1 cellular context compared by ENCODE assay signal in genomic region chr12:46556105-46556559, GRCh38.
TF ChIP-seq lines count a peak whose summit lies in the region.

No MANE protein-coding gene starts in this region.

TF ChIP-seq in HEK293, 187 proteins besides CTCF, POLR2A, EP300 and RAD21 (continued from another document and continues in another):
- no peak for TF ChIP-seq ZNF704 (tag by site-specific recombination; IDR thresholded peaks at IDR 0.05)
- TF ChIP-seq FEZF1 (tag by site-specific recombination; IDR thresholded peaks at IDR 0.05), result peak; percentile 16; the same call in 1 of the 2 replicates
- 0 out of 2 replicates have a peak, but pooled peaks have one; percentile 57 for TF ChIP-seq ZBTB21 (tag by site-specific recombination; IDR thresholded peaks at IDR 0.05)
- no peak for TF ChIP-seq ZNF776 (tag by site-specific recombination; IDR thresholded peaks at IDR 0.05; ENCODE audit: borderline replicate concordance)
- TF ChIP-seq ZSCAN18 (tag by site-specific recombination; IDR thresholded peaks at IDR 0.05), result no peak
- TF ChIP-seq SALL2 (tag by site-specific recombination; IDR thresholded peaks at IDR 0.05; ENCODE audit: borderline replicate concordance), result no peak
- no peak for TF ChIP-seq ZNF341 (tag by site-specific recombination; IDR thresholded peaks at IDR 0.05; ENCODE audit: low read depth)
- TF ChIP-seq KLF10 (tag by site-specific recombination; IDR thresholded peaks at IDR 0.05), result peak; percentile 34; the same call in 1 of the 2 replicates
- TF ChIP-seq ZNF10 (tag by site-specific recombination; IDR thresholded peaks at IDR 0.05), result 0 out of 2 replicates have a peak, but pooled peaks have one; percentile 39
- peak; percentile 88 for TF ChIP-seq ZNF366 (tag by site-specific recombination; conservative IDR thresholded peaks at IDR 0.05)
- 0 out of 2 replicates have a peak, but pooled peaks have one; percentile 54 for TF ChIP-seq ZNF184 (tag by site-specific recombination; IDR thresholded peaks at IDR 0.05)
- no peak for TF ChIP-seq ZBTB8A (tag by site-specific recombination; IDR thresholded peaks at IDR 0.05)
- 0 out of 2 replicates have a peak, but pooled peaks have one; percentile 36 for TF ChIP-seq ZNF398 (tag by site-specific recombination; IDR thresholded peaks at IDR 0.05)
- peak; percentile 40; the same call in 1 of the 2 replicates for TF ChIP-seq WT1 (tag by site-specific recombination; IDR thresholded peaks at IDR 0.05)
- TF ChIP-seq OSR2 (tag by site-specific recombination; IDR thresholded peaks at IDR 0.05), result peak; percentile 78
- no peak for TF ChIP-seq ZNF768 (tag by site-specific recombination; IDR thresholded peaks at IDR 0.05)
- TF ChIP-seq ZBTB49 (tag by site-specific recombination; IDR thresholded peaks at IDR 0.05; ENCODE audit: low read depth), result no peak
- TF ChIP-seq ZNF654 (tag by site-specific recombination; IDR thresholded peaks at IDR 0.05; ENCODE audit: low read depth), result no peak
- TF ChIP-seq ZBTB26 (tag by site-specific recombination; optimal IDR thresholded peaks at IDR 0.05), result no peak
- peak; percentile 63; the same call in 1 of the 2 replicates for TF ChIP-seq HOXD13 (CRISPR knock-in tag; IDR thresholded peaks at IDR 0.05; ENCODE audit: borderline replicate concordance)
- no peak for TF ChIP-seq ZNF292 (tag by site-specific recombination; IDR thresholded peaks at IDR 0.05; ENCODE audit: borderline replicate concordance, low read depth)
- no peak for TF ChIP-seq ZNF830 (tag by site-specific recombination; IDR thresholded peaks at IDR 0.05; ENCODE audit: low read depth)
- no peak for TF ChIP-seq ZNF140 (tag by site-specific recombination; IDR thresholded peaks at IDR 0.05)
- TF ChIP-seq ZNF133 (tag by site-specific recombination; IDR thresholded peaks at IDR 0.05), result no peak
- no peak for TF ChIP-seq ZNF645 (tag by site-specific recombination; IDR thresholded peaks at IDR 0.05)
- TF ChIP-seq ZBTB20 (tag by site-specific recombination; IDR thresholded peaks at IDR 0.05), result peak; percentile 98
- no peak for TF ChIP-seq ZSCAN16 (tag by site-specific recombination; IDR thresholded peaks at IDR 0.05)
- TF ChIP-seq ZNF350 (tag by site-specific recombination; IDR thresholded peaks at IDR 0.05), result 0 out of 2 replicates have a peak, but pooled peaks have one; percentile 33
- TF ChIP-seq ZNF157 (tag by site-specific recombination; IDR thresholded peaks at IDR 0.05), result no peak
- no peak for TF ChIP-seq ZNF449 (tag by site-specific recombination; IDR thresholded peaks at IDR 0.05)
- 0 out of 2 replicates have a peak, but pooled peaks have one; percentile 35 for TF ChIP-seq BCL6B (tag by site-specific recombination; IDR thresholded peaks at IDR 0.05)
- no peak for TF ChIP-seq ZNF23 (tag by site-specific recombination; IDR thresholded peaks at IDR 0.05; ENCODE audit: borderline replicate concordance)
- TF ChIP-seq ZNF404 (tag by site-specific recombination; IDR thresholded peaks at IDR 0.05), result no peak
- TF ChIP-seq ZBTB44 (tag by site-specific recombination; IDR thresholded peaks at IDR 0.05), result peak; percentile 83
- peak; percentile 90 for TF ChIP-seq ZNF558 (tag by site-specific recombination; IDR thresholded peaks at IDR 0.05)
- TF ChIP-seq ZNF629 (tag by site-specific recombination; IDR thresholded peaks at IDR 0.05), result peak; percentile 72
- no peak for TF ChIP-seq ZNF24 (tag by site-specific recombination; IDR thresholded peaks at IDR 0.05)
- TF ChIP-seq PRDM6 (tag by site-specific recombination; IDR thresholded peaks at IDR 0.05), result peak; percentile 68
- TF ChIP-seq PRDM10 (tag by site-specific recombination; IDR thresholded peaks at IDR 0.05), result peak; percentile 62
- TF ChIP-seq ZNF792 (tag by site-specific recombination; IDR thresholded peaks at IDR 0.05), result no peak
- TF ChIP-seq ZNF658 (tag by site-specific recombination; IDR thresholded peaks at IDR 0.05), result no peak
- no peak for TF ChIP-seq ZIC2 (tag by site-specific recombination; IDR thresholded peaks at IDR 0.05)
